In the genomic region with DNA sequence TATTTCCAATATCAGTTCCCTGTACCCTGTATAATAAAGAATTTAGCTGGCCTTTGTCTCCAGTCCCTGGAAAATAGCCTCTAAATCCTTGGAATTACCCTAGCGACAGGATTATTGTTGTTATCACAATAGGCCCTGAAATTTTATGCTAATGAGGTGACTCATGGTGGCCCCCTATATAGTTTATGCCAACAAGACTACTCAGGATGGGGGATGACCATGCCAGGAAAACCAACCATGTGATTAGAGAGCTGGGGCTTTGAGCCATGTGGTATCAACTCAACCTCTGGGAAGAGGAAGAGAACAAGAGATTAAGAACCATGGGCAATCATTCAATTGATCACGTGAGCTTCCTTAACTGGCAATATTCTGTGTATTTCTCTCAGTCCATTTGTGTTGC, we compare ENCODE assay signal across 13 cellular contexts.
"Had no signal": no experiment of that assay in that cellular context is flagged by ENCODE, and none has a peak within 500 bp of the region (broad histone marks: within the 10 kb centered on the region; RNA-seq: fewer than 3 reads in every experiment).

No MANE protein-coding gene starts in this region.

- H3K27ac ChIP-seq: breast epithelium, gastroesophageal sphincter, pancreas, thyroid gland had no signal

- H3K4me1 ChIP-seq: breast epithelium, gastroesophageal sphincter, pancreas, thyroid gland had no signal

- ATAC-seq: gastroesophageal sphincter, pancreas had no signal

- H3K9me3 ChIP-seq: breast epithelium, gastroesophageal sphincter, pancreas, thyroid gland had no signal

- H3K36me3 ChIP-seq: pancreas had no signal

- FAIRE-seq: pancreas, urothelium cell line had no signal

- H3K4me3 ChIP-seq: breast epithelium, gastroesophageal sphincter, pancreas, thyroid gland had no signal

- H3K27me3 ChIP-seq: breast epithelium, gastroesophageal sphincter, pancreas, thyroid gland had no signal

- DNase-seq: activated B cell treated with CpG ODN at 0.5 μM for 24 hours; activated CD4-positive, alpha-beta T cell treated with anti-CD3 and anti-CD28 coated beads, Interleukin-2, amount 10 ng/mL, durations not matched to agents 24 days and 14 days; activated naive CD4-positive, alpha-beta T cell treated with anti-CD3 and anti-CD28 coated beads, Interleukin-2, amount 50 U/mL, for 16 hours; amniotic stem cell; hippocampal formation; kidney glomerular epithelial cell; pancreas; retina; T-helper 1 cell; thyroid gland had no signal
